Comparison of ENCODE assay signal across 16 cellular contexts in the genomic region with DNA sequence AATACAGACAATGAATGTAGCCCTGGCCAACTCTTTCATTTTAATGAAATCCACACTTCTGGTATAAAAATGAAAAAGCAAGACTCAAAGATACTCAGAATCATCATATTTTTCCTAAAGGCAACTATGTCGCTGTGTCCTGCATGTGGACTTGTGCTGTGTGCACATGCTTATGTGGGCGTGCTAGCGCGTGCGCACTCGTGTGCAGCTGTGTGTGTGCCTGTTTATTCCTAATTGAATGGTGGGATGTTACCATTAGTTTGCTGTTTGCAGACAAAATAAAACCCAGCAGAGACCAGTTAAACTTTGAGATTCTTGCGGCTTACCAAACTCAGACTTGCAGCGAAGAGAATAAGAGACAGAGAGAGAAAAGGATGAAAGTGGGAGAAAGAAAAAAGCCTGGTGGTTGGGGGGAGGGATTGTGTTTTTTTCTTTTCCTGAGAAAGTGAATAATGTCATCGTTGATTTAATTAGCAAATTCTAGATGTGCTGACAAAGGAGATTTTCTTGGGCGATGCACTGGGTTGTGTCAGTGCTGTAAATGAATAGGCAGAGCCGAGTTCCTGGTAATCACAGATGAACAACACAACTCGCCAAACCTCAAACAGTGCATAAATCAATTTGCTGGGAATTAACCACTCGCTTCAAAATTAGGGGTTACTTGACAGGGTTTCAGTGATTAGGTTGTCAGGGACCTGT. TPM values are rescaled to one million over a fixed set of nuclear protein-coding genes. Genes with fewer than 3 reads are reported as not detected.
DNase-seq lines count a peak whose midpoint lies in the region; ATAC-seq and TF ChIP-seq lines count a peak whose summit lies in the region.
"Had no signal": no experiment of that assay in that cellular context is flagged by ENCODE, and none has a peak within 500 bp of the region (broad histone marks: within the 10 kb centered on the region; RNA-seq: fewer than 3 reads in every experiment).

No MANE protein-coding gene starts in this region.

- H3K9me2 ChIP-seq in GM23338 (ENCODE audit: insufficient read depth): 0 out of 2 replicates have a peak, but pooled peaks cover 3% of the 10 kb centered on the region

- no peak overlapping the region for H3K4me3 ChIP-seq in GM23338
- H3K4me3 ChIP-seq in mesenchymal stem cell (ENCODE audit: insufficient read depth in 1 of 2, low read depth in 1 of 2, low read length in 2 of 2): peak overlapping the region in 1 of 2 experiments; percentile 7
- H3K4me3 ChIP-seq in smooth muscle cell: no peak overlapping the region
- no peak overlapping the region for H3K4me3 ChIP-seq in heart left ventricle
- H3K4me3 ChIP-seq: HAP-1 had no signal

- H3K36me3 Mint-ChIP-seq in GM23338 (ENCODE audit: low read depth) (no peaks in the 10 kb centered on the region; the same call in 2 of the 3 replicates), brain (no peaks in the 10 kb centered on the region)
- no peaks in the 10 kb centered on the region for H3K36me3 Mint-ChIP-seq in activated naive CD4-positive, alpha-beta T cell treated with anti-CD3 and anti-CD28 coated beads, Interleukin-2, amount 50 U/mL, for 72 hours
- H3K36me3 Mint-ChIP-seq: CD4-positive, alpha-beta memory T cell; IgD-negative memory B cell had no signal

- peak overlapping the region; percentile 41 for H4K8ac ChIP-seq in mesenchymal stem cell (ENCODE audit: low read length)

- no peak overlapping the region for H2AK5ac ChIP-seq in mesenchymal stem cell (ENCODE audit: low read length, severe bottlenecking)

- no peak overlapping the region for H2BK5ac ChIP-seq in mesenchymal stem cell (ENCODE audit: low read depth, low read length, poor library complexity, severe bottlenecking)

- H3K79me1 ChIP-seq in mesenchymal stem cell (replicated peaks; ENCODE audit: low read length, poor library complexity, severe bottlenecking): no peaks in the 10 kb centered on the region

- no peak for TF ChIP-seq POLR2A in heart left ventricle (IDR thresholded peaks at IDR 0.05)

- H2AFZ ChIP-seq in GM23338: peak overlapping the region; percentile 78
- H2AFZ ChIP-seq in mesenchymal stem cell (ENCODE audit: low read depth, low read length): no peak overlapping the region
- peak overlapping the region; percentile 30 for H2AFZ ChIP-seq in smooth muscle cell (ENCODE audit: low read depth)

- H3K27ac Mint-ChIP-seq in GM23338 (0 out of 2 replicates have a peak overlapping the region, but pooled peaks have one; percentile 38), brain (peak overlapping the region in 4 of 5 experiments; percentile 14 to 70 (median 38))
- no peak overlapping the region for H3K27ac Mint-ChIP-seq in activated naive CD4-positive, alpha-beta T cell treated with anti-CD3 and anti-CD28 coated beads, Interleukin-2, amount 50 U/mL, for 72 hours
- H3K27ac Mint-ChIP-seq: CD4-positive, alpha-beta memory T cell; IgD-negative memory B cell had no signal

- H3K79me2 ChIP-seq in GM23338 (replicated peaks; ENCODE audit: insufficient read depth): no peaks in the 10 kb centered on the region
- H3K79me2 ChIP-seq in smooth muscle cell (ENCODE audit: low read depth): no peaks in the 10 kb centered on the region

- H3K4me1 Mint-ChIP-seq in GM23338: peaks cover 13% of the 10 kb centered on the region
- peaks cover 36% of the 10 kb centered on the region for H3K4me1 Mint-ChIP-seq in brain
- H3K4me1 Mint-ChIP-seq: CD4-positive, alpha-beta memory T cell; IgD-negative memory B cell had no signal

- no peak overlapping the region for H4K91ac ChIP-seq in mesenchymal stem cell (ENCODE audit: low read length)

- H3K4ac ChIP-seq in mesenchymal stem cell (ENCODE audit: low read depth in 1 of 2, low read length in 2 of 2): no peak overlapping the region

- no peak overlapping the region for H2BK120ac ChIP-seq in mesenchymal stem cell (ENCODE audit: low read depth, low read length)

- H3K36me3 ChIP-seq in GM23338 (ENCODE audit: insufficient read depth): no peaks in the 10 kb centered on the region
- H3K36me3 ChIP-seq in mesenchymal stem cell (ENCODE audit: control insufficient read depth in 1 of 2, insufficient read depth in 2 of 2, low read depth in 1 of 2, low read length in 2 of 2): no peaks in the 10 kb centered on the region
- H3K36me3 ChIP-seq in smooth muscle cell (ENCODE audit: low read depth): no peaks in the 10 kb centered on the region
- no peaks in the 10 kb centered on the region for H3K36me3 ChIP-seq in heart left ventricle
- H3K36me3 ChIP-seq: HAP-1 had no signal

- H3K9me3 ChIP-seq in mesenchymal stem cell (ENCODE audit: control insufficient read depth, low read length) (peaks cover 7% of the 10 kb centered on the region), smooth muscle cell (replicated peaks; ENCODE audit: low read depth) (no peaks in the 10 kb centered on the region), heart left ventricle (no peaks in the 10 kb centered on the region)
- H3K9me3 ChIP-seq: HAP-1 had no signal

- H3K27me3 ChIP-seq in GM23338 (ENCODE audit: insufficient read depth) (no peaks in the 10 kb centered on the region), mesenchymal stem cell (ENCODE audit: control insufficient read depth in 1 of 2, insufficient read depth in 1 of 2, low read length in 2 of 2) (peaks cover 0 to 6% of the 10 kb centered on the region in 2 experiments), smooth muscle cell (ENCODE audit: low read depth) (no peaks in the 10 kb centered on the region), heart left ventricle (no peaks in the 10 kb centered on the region)

- no peak overlapping the region for H3K18ac ChIP-seq in mesenchymal stem cell (ENCODE audit: low read depth in 1 of 2, low read length in 2 of 2)

- no peaks in the 10 kb centered on the region for H4K20me1 ChIP-seq in GM23338 (replicated peaks; ENCODE audit: insufficient read depth)
- no peaks in the 10 kb centered on the region for H4K20me1 ChIP-seq in smooth muscle cell (ENCODE audit: low read depth)

- TF ChIP-seq CTCF in GM23338 (conservative IDR thresholded peaks at IDR 0.05; ENCODE audit: low read depth in 2 of 2) (no peak), brain (conservative IDR thresholded peaks at IDR 0.05) (no peak), smooth muscle cell (IDR thresholded peaks at IDR 0.05; ENCODE audit: borderline replicate concordance, insufficient read depth, poor library complexity, severe bottlenecking) (no peak), heart left ventricle (IDR thresholded peaks at IDR 0.05) (no peak)

- no peak; the same call in 2 of the 3 replicates for ATAC-seq in GM23338
- ATAC-seq in activated naive CD4-positive, alpha-beta T cell treated with anti-CD3 and anti-CD28 coated beads, Interleukin-2, amount 50 U/mL, for 72 hours: no peak
- ATAC-seq in heart left ventricle: no peak

- H3K4me2 ChIP-seq in GM23338 (no peak overlapping the region), mesenchymal stem cell (ENCODE audit: low read length, poor library complexity, severe bottlenecking) (no peak overlapping the region), smooth muscle cell (no peak overlapping the region)

- H3K4me3 Mint-ChIP-seq in GM23338: no peak overlapping the region
- H3K4me3 Mint-ChIP-seq in brain: peak overlapping the region in 3 of 5 experiments; percentile 41 to 69 (median 49)
- H3K4me3 Mint-ChIP-seq: CD4-positive, alpha-beta memory T cell; IgD-negative memory B cell had no signal

- DNase-seq in GM23338 (ENCODE audit: low spot score) (no peak), mesenchymal stem cell (no peak), smooth muscle cell (lab: John Stamatoyannopoulos, UW; ENCODE audit: unreplicated experiment) (no peak), heart left ventricle (no peak)
- DNase-seq in activated CD4-positive, CD25-positive, alpha-beta regulatory T cell (lab: John Stamatoyannopoulos, UW): no peak
- no peak for DNase-seq in activated naive CD4-positive, alpha-beta T cell treated with anti-CD3 and anti-CD28 coated beads, Interleukin-2, amount 50 U/mL, for 72 hours (ENCODE audit: low spot score in 2 of 2)
- DNase-seq: Calu3; CD4-positive, alpha-beta memory T cell; NCI-H526; SHP77 treated with DMSO at 0.1 percent for 48 hours had no signal

- intact Hi-C loops in heart left ventricle (cut with DNase I): loop anchor here in 1 of 10 donors (10.0 kb wide), 1 partner anchor 87 kb away; no protein-coding TSS in a partner anchor

- H3K4me1 ChIP-seq in GM23338 (ENCODE audit: insufficient read depth): no peaks in the 10 kb centered on the region
- no peaks in the 10 kb centered on the region for H3K4me1 ChIP-seq in mesenchymal stem cell (ENCODE audit: control insufficient read depth, insufficient read depth, low read depth, low read length)
- peaks cover 3% of the 10 kb centered on the region for H3K4me1 ChIP-seq in smooth muscle cell (ENCODE audit: low read depth)
- H3K4me1 ChIP-seq in heart left ventricle: no peaks in the 10 kb centered on the region
- H3K4me1 ChIP-seq: HAP-1 had no signal

- no peak overlapping the region for H3K14ac ChIP-seq in mesenchymal stem cell (ENCODE audit: low read length in 2 of 2)

- no peak overlapping the region for H3K23ac ChIP-seq in mesenchymal stem cell (ENCODE audit: low read length in 2 of 2)

- no peak overlapping the region for H2BK12ac ChIP-seq in mesenchymal stem cell (ENCODE audit: low read length in 2 of 2)

- H3K9me3 Mint-ChIP-seq in GM23338: no peaks in the 10 kb centered on the region; the same call in none of the 3 replicates
- peaks cover 0 to 7% (median 4%) of the 10 kb centered on the region in 5 experiments for H3K9me3 Mint-ChIP-seq in brain
- H3K9me3 Mint-ChIP-seq in activated naive CD4-positive, alpha-beta T cell treated with anti-CD3 and anti-CD28 coated beads, Interleukin-2, amount 50 U/mL, for 72 hours: no peaks in the 10 kb centered on the region

- no peaks in the 10 kb centered on the region for H3K27me3 Mint-ChIP-seq in GM23338 (ENCODE audit: insufficient read depth, low read depth, poor library complexity)
- H3K27me3 Mint-ChIP-seq in brain: no peaks in the 10 kb centered on the region

- H3K27ac ChIP-seq in GM23338 (ENCODE audit: low read depth) (no peak overlapping the region), mesenchymal stem cell (ENCODE audit: low read length, poor library complexity, severe bottlenecking) (no peak overlapping the region), smooth muscle cell (ENCODE audit: low read depth) (no peak overlapping the region), heart left ventricle (no peak overlapping the region)

- H3F3A ChIP-seq in GM23338 (replicated peaks; ENCODE audit: low read depth) (no peaks in the 10 kb centered on the region), smooth muscle cell (ENCODE audit: low read depth) (no peaks in the 10 kb centered on the region)

- no peak overlapping the region for H3K9ac ChIP-seq in mesenchymal stem cell (ENCODE audit: low read length)
- H3K9ac ChIP-seq in smooth muscle cell (ENCODE audit: low read depth): no peak overlapping the region

- WGBS in mesenchymal stem cell: 91% methylated on average over 11 of the region's 13 CpGs
- 71% methylated on average over 13 of the region's 13 CpGs for WGBS in smooth muscle cell (ENCODE audit: low lambda C conversion rate)
- WGBS in heart left ventricle, 4 donors: 82 to 86% (median 84%) methylated on average over 13 of the region's 13 CpGs

- H2BK15ac ChIP-seq in mesenchymal stem cell (ENCODE audit: low read depth, poor library complexity, severe bottlenecking): no peak overlapping the region

RNA-seq across cellular contexts. Expression of a gene that starts 49.4 kb away (rescaled TPM):
- total RNA-seq in GM23338 (2014; rRNA removed; shearing (Covaris generic)): not detected in 2 replicates
- polyA plus RNA-seq in GM23338 (2016; fragmentation: Nextera tagmentation; extraction: Ambion mirVana) (not detected in 2 replicates), brain (ENCODE audit: insufficient read depth, low read depth, low replicate concordance) (not detected), smooth muscle cell (not detected in 2 replicates), heart left ventricle (not detected)
- polyA plus RNA-seq in mesenchymal stem cell (2013, experiment 1 of 2): not detected
- polyA plus RNA-seq in mesenchymal stem cell (2013, experiment 2 of 2): not detected
- total RNA-seq in smooth muscle cell (not detected in 2 replicates), heart left ventricle (not detected)
- total RNA-seq in activated naive CD4-positive, alpha-beta T cell treated with anti-CD3 and anti-CD28 coated beads, Interleukin-2, amount 50 U/mL, for 72 hours: not detected
- total RNA-seq: Calu3; CD4-positive, alpha-beta memory T cell; HT-29; LHCN-M2 had no signal
- polyA plus RNA-seq: BJ; CD4-positive, alpha-beta memory T cell; IgD-negative memory B cell had no signal

Comparison
In these comparisons a context has a peak if more than half of its experiments do, and no peak if none do; other contexts are left out.
1. H3K27ac Mint-ChIP-seq: peak in GM23338 (single experiment) and brain (4 of 5); none in activated naive CD4-positive, alpha-beta T cell treated with anti-CD3 and anti-CD28 coated beads, Interleukin-2, amount 50 U/mL, for 72 hours (0 of 2).